8 cellular contexts compared by ENCODE assay signal in the genomic region with DNA sequence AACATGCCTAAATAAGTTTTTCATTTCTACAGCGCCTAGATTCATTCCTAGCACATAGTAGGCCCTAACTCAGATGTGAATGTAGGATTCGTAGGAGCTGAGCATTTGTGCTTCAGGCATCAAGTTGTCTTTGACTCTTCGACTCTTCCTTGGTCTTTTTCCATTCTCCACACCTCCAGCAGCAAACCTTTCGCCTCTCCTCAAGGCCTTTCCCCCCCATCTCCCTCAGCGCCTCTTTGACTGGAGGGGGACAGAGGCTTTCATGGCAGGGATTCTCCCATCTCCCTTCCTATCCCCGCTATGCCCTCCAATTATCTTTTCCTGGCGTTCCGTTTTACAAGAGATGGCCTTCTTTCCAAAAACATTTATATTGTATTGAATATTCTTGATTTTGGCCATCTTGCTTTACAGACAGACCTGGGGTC. TPM values are rescaled to one million over a fixed set of nuclear protein-coding genes. Genes with fewer than 3 reads are reported as not detected.
DNase-seq lines count a peak whose midpoint lies in the region; ATAC-seq and TF ChIP-seq lines count a peak whose summit lies in the region.

No MANE protein-coding gene starts in this region.

- DNase-seq in CD8-positive, alpha-beta memory T cell, result no peak
- DNase-seq in NAMALWA (ENCODE audit: low spot score) (peak; percentile 31), neural progenitor cell (ENCODE audit: low spot score) (peak; percentile 20), NCI-H1930 (lab: John Stamatoyannopoulos, UW) (no peak)

- H3K9me3 Mint-ChIP-seq in CD8-positive, alpha-beta memory T cell, result no peaks in the 10 kb centered on the region
- H3K9me3 Mint-ChIP-seq in dendritic cell treated with granulocyte-macrophage colony-stimulating factor and Interleukin-4, amounts not matched to agents 40 ng/mL and 50 ng/mL, for 4 days, result no peaks in the 10 kb centered on the region
- no peaks in the 10 kb centered on the region for H3K9me3 Mint-ChIP-seq in neural progenitor cell

- peaks cover 0 to 39% (median 7%) of the 10 kb centered on the region in 3 donors for H3K36me3 Mint-ChIP-seq in CD8-positive, alpha-beta memory T cell
- H3K36me3 Mint-ChIP-seq in dendritic cell treated with granulocyte-macrophage colony-stimulating factor and Interleukin-4, amounts not matched to agents 40 ng/mL and 50 ng/mL, for 4 days (ENCODE audit: low read depth), result peaks cover 46% of the 10 kb centered on the region
- H3K36me3 Mint-ChIP-seq in neural progenitor cell, result peaks cover 12% of the 10 kb centered on the region

- peak overlapping the region; percentile 55 to 99 (median 90) for H3K27ac Mint-ChIP-seq in CD8-positive, alpha-beta memory T cell
- H3K27ac Mint-ChIP-seq in dendritic cell treated with granulocyte-macrophage colony-stimulating factor and Interleukin-4, amounts not matched to agents 40 ng/mL and 50 ng/mL, for 4 days, result peak overlapping the region; percentile 92
- peak overlapping the region; percentile 68 for H3K27ac Mint-ChIP-seq in neural progenitor cell

- peak overlapping the region; percentile 96 to 100 (median 99) for H3K4me3 Mint-ChIP-seq in CD8-positive, alpha-beta memory T cell
- H3K4me3 Mint-ChIP-seq in dendritic cell treated with granulocyte-macrophage colony-stimulating factor and Interleukin-4, amounts not matched to agents 40 ng/mL and 50 ng/mL, for 4 days, result peak overlapping the region; percentile 93
- H3K4me3 Mint-ChIP-seq in neural progenitor cell, result peak overlapping the region; percentile 98

- CTCF ChIA-PET in CD8-positive, alpha-beta memory T cell (lab: Charles Lee), result no interaction called here

- ATAC-seq in GM19023 (IDR thresholded peaks at IDR 0.05; ENCODE audit: unreplicated experiment), result no peak
- ATAC-seq in HG03354 (IDR thresholded peaks at IDR 0.05; ENCODE audit: poor library complexity, severe bottlenecking, unreplicated experiment), result no peak
- no peak for ATAC-seq in HG02852 (IDR thresholded peaks at IDR 0.05; ENCODE audit: unreplicated experiment)

- H3K79me2 ChIP-seq in neural progenitor cell (ENCODE audit: low read depth), result peaks cover 56% of the 10 kb centered on the region

- peaks cover 38 to 50% (median 43%) of the 10 kb centered on the region in 3 donors for H3K4me1 Mint-ChIP-seq in CD8-positive, alpha-beta memory T cell
- peaks cover 26% of the 10 kb centered on the region for H3K4me1 Mint-ChIP-seq in dendritic cell treated with granulocyte-macrophage colony-stimulating factor and Interleukin-4, amounts not matched to agents 40 ng/mL and 50 ng/mL, for 4 days (ENCODE audit: low read depth)
- peaks cover 15% of the 10 kb centered on the region for H3K4me1 Mint-ChIP-seq in neural progenitor cell

- H3K4me2 ChIP-seq in neural progenitor cell, result peak overlapping the region; percentile 91

- H3K4me3 ChIP-seq in CD8-positive, alpha-beta memory T cell (ENCODE audit: low read length), result peak overlapping the region; percentile 83
- H3K4me3 ChIP-seq in neural progenitor cell, result peak overlapping the region; percentile 74

- TF ChIP-seq CTCF in neural progenitor cell (IDR thresholded peaks at IDR 0.05), result no peak

- no peak overlapping the region for H2AFZ ChIP-seq in neural progenitor cell (replicated peaks)

- peaks cover 11% of the 10 kb centered on the region for H3F3A ChIP-seq in neural progenitor cell (ENCODE audit: low read depth)

- intact Hi-C loops in dendritic cell treated with granulocyte-macrophage colony-stimulating factor and Interleukin-4, amounts not matched to agents 40 ng/mL and 50 ng/mL, for 4 days (cut with micrococcal nuclease), result no loop called here

- no peaks in the 10 kb centered on the region for H3K9me3 ChIP-seq in CD8-positive, alpha-beta memory T cell (ENCODE audit: low read length)
- no peaks in the 10 kb centered on the region for H3K9me3 ChIP-seq in neural progenitor cell (ENCODE audit: low read depth)

- H3K27me3 ChIP-seq in CD8-positive, alpha-beta memory T cell (ENCODE audit: insufficient read depth, low read length, poor library complexity, severe bottlenecking), result no peaks in the 10 kb centered on the region
- H3K27me3 ChIP-seq in neural progenitor cell, result no peaks in the 10 kb centered on the region

- POLR2A ChIA-PET in CD8-positive, alpha-beta memory T cell (lab: Charles Lee), result interaction anchor here (2.7 kb wide), 1 partner anchor 11 kb away, joined by 41 read pairs; a partner anchor contains a TSS

- H3K4me1 ChIP-seq in CD8-positive, alpha-beta memory T cell (ENCODE audit: insufficient read depth, low read length), result peaks cover 31% of the 10 kb centered on the region
- peaks cover 3% of the 10 kb centered on the region for H3K4me1 ChIP-seq in neural progenitor cell

- peak overlapping the region; percentile 80 for H3K9ac ChIP-seq in neural progenitor cell

- peak overlapping the region; percentile 68 for H3K27ac ChIP-seq in CD8-positive, alpha-beta memory T cell (ENCODE audit: low read depth, low read length)
- peak overlapping the region; percentile 74 for H3K27ac ChIP-seq in neural progenitor cell

- H3K36me3 ChIP-seq in CD8-positive, alpha-beta memory T cell (ENCODE audit: insufficient read depth, low read length), result no peaks in the 10 kb centered on the region
- peaks cover 2% of the 10 kb centered on the region for H3K36me3 ChIP-seq in neural progenitor cell

- no peaks in the 10 kb centered on the region for H4K20me1 ChIP-seq in neural progenitor cell (ENCODE audit: low read depth)

- H3K27me3 Mint-ChIP-seq in CD8-positive, alpha-beta memory T cell, result peaks cover 0 to 1% of the 10 kb centered on the region in 2 donors
- no peaks in the 10 kb centered on the region for H3K27me3 Mint-ChIP-seq in dendritic cell treated with granulocyte-macrophage colony-stimulating factor and Interleukin-4, amounts not matched to agents 40 ng/mL and 50 ng/mL, for 4 days
- no peaks in the 10 kb centered on the region for H3K27me3 Mint-ChIP-seq in neural progenitor cell (ENCODE audit: insufficient read depth, low read depth)

RNA-seq across cellular contexts. Expression of a gene that starts 0.7 kb away (rescaled TPM):
- total RNA-seq in CD8-positive, alpha-beta memory T cell, result 10 to 100 TPM; 30.8 to 31.3 TPM
- polyA plus RNA-seq in CD8-positive, alpha-beta memory T cell, result 60.0 TPM
- total RNA-seq in neural progenitor cell (ENCODE audit: low replicate concordance), result 42.9 and 59.0 TPM in 2 replicates

RNA-seq across cellular contexts. Expression of a gene that starts 10.8 kb away (rescaled TPM):
- total RNA-seq in CD8-positive, alpha-beta memory T cell, result 10 to 100 TPM; 63.3 to 63.6 TPM
- 8.6 TPM for polyA plus RNA-seq in CD8-positive, alpha-beta memory T cell
- 34.5 and 40.7 TPM in 2 replicates for total RNA-seq in neural progenitor cell (ENCODE audit: low replicate concordance)

Comparison
In these comparisons a context has a peak if more than half of its experiments do, and no peak if none do; other contexts are left out.
1. DNase-seq: peak in NAMALWA (single experiment) and neural progenitor cell (single experiment); none in CD8-positive, alpha-beta memory T cell (0 of 5) and NCI-H1930 (0 of 2).
2. Peak in every context shown above with its lines, with median percentiles within 50 percentile points of each other: H3K27ac Mint-ChIP-seq and H3K4me3 Mint-ChIP-seq.